In the genomic region with DNA sequence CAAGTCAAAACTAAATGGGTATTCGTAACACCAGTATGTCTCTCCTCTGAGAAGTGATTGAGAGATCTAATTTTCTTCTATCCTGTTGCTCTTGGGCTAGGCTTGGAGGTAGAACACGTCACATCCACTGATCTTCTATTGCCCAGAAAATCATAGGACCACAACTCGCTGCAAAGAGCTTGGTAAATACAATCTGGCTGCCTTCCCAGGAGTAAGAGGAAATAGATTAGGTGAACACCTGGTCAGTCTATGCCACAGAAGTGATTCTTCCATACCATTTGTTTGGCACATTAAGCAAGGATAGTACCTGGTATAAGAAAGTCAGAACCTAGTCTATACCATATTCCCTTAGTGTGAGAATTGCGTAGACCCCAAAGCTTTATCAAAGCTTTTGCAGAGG, we compare ENCODE assay signal across 23 cellular contexts.
A peak's percentile ranks its signal among the peaks of the same experiment; 100 is the strongest.
DNase-seq lines count a peak whose midpoint lies in the region; FAIRE-seq and TF ChIP-seq lines count a peak whose summit lies in the region.
"Had no signal": no experiment of that assay in that cellular context is flagged by ENCODE, and none has a peak within 500 bp of the region (broad histone marks: within the 10 kb centered on the region; RNA-seq: fewer than 3 reads in every experiment).

No MANE protein-coding gene starts in this region.

- peak; percentile 30 for FAIRE-seq in urothelium cell line (lab: Jason Lieb, UNC)

- no peak overlapping the region for H3K27ac ChIP-seq in substantia nigra (ENCODE audit: low read depth, low read length, poor library complexity, severe bottlenecking)
- H3K27ac ChIP-seq: BLaER1 treated with 17β-estradiol and CSF1 and Interleukin-3, amounts not matched to agents 10 nM and 100 nM; esophagus squamous epithelium; HL-60 had no signal

- H3K9me3 Mint-ChIP-seq in endothelial cell (ENCODE audit: unreplicated experiment), result no peaks in the 10 kb centered on the region
- H3K9me3 Mint-ChIP-seq: activated naive CD4-positive, alpha-beta T cell treated with anti-CD3 and anti-CD28 coated beads, Interleukin-2, amount 10 ng/mL, durations not matched to agents 7 days and 5 days had no signal

- peaks cover 2% of the 10 kb centered on the region for H3K27me3 Mint-ChIP-seq in endothelial cell (ENCODE audit: unreplicated experiment)
- H3K27me3 Mint-ChIP-seq: activated B cell treated with CpG ODN at 0.5 μM for 24 hours; activated CD8-positive, alpha-beta T cell treated with anti-CD3 and anti-CD28 coated beads for 36 hours; activated naive CD4-positive, alpha-beta T cell treated with anti-CD3 and anti-CD28 coated beads, Interleukin-2, amount 10 ng/mL, durations not matched to agents 7 days and 5 days; activated T-cell treated with anti-CD3 and anti-CD28 coated beads, Interleukin-2, amount 50 U/mL, for 24 hours had no signal

- H3K27ac Mint-ChIP-seq in endothelial cell (ENCODE audit: unreplicated experiment), result no peak overlapping the region
- H3K27ac Mint-ChIP-seq: activated B cell treated with CpG ODN at 0.5 μM for 24 hours; activated CD8-positive, alpha-beta T cell treated with anti-CD3 and anti-CD28 coated beads for 36 hours; activated naive CD4-positive, alpha-beta T cell treated with anti-CD3 and anti-CD28 coated beads, Interleukin-2, amount 10 ng/mL, durations not matched to agents 7 days and 5 days; activated T-cell treated with anti-CD3 and anti-CD28 coated beads, Interleukin-2, amount 50 U/mL, for 24 hours; IgD-negative memory B cell had no signal

- H3K4me3 Mint-ChIP-seq in endothelial cell (ENCODE audit: unreplicated experiment), result no peak overlapping the region
- H3K4me3 Mint-ChIP-seq: activated B cell treated with CpG ODN at 0.5 μM for 24 hours; activated CD8-positive, alpha-beta T cell treated with anti-CD3 and anti-CD28 coated beads for 36 hours; activated naive CD4-positive, alpha-beta T cell treated with anti-CD3 and anti-CD28 coated beads, Interleukin-2, amount 10 ng/mL, durations not matched to agents 7 days and 5 days; activated T-cell treated with anti-CD3 and anti-CD28 coated beads, Interleukin-2, amount 50 U/mL, for 24 hours had no signal

- no peaks in the 10 kb centered on the region for H3K4me1 Mint-ChIP-seq in endothelial cell (ENCODE audit: unreplicated experiment)
- H3K4me1 Mint-ChIP-seq: activated naive CD4-positive, alpha-beta T cell treated with anti-CD3 and anti-CD28 coated beads, Interleukin-2, amount 10 ng/mL, durations not matched to agents 7 days and 5 days had no signal

- no peak for TF ChIP-seq CTCF in endothelial cell (IDR thresholded peaks at IDR 0.05; ENCODE audit: unreplicated experiment)

- H3K36me3 Mint-ChIP-seq in endothelial cell (ENCODE audit: low read depth, unreplicated experiment), result no peaks in the 10 kb centered on the region
- H3K36me3 Mint-ChIP-seq: activated naive CD4-positive, alpha-beta T cell treated with anti-CD3 and anti-CD28 coated beads, Interleukin-2, amount 10 ng/mL, durations not matched to agents 7 days and 5 days; IgD-negative memory B cell had no signal

- DNase-seq in NCI-H748 (lab: John Stamatoyannopoulos, UW; ENCODE audit: unreplicated experiment), result peak; percentile 24
- no peak for DNase-seq in NCI-H748 treated with DMSO at 0.1 percent for 48 hours (lab: John Stamatoyannopoulos, UW)
- DNase-seq in NCI-H510A (lab: John Stamatoyannopoulos, UW), result peak; percentile 16
- DNase-seq in cerebellar cortex (ENCODE audit: low spot score), result peak; percentile 15
- DNase-seq in urothelium cell line (ENCODE audit: low spot score), result no peak
- DNase-seq in endothelial cell (ENCODE audit: low spot score), result no peak
- no peak for DNase-seq in UCSD-AML1 (lab: John Stamatoyannopoulos, UW; ENCODE audit: unreplicated experiment)
- no peak for DNase-seq in substantia nigra (lab: John Stamatoyannopoulos, UW)
- DNase-seq: activated B cell treated with CpG ODN at 0.5 μM for 24 hours; activated CD8-positive, alpha-beta T cell treated with anti-CD3 and anti-CD28 coated beads for 36 hours; activated naive CD4-positive, alpha-beta T cell treated with anti-CD3 and anti-CD28 coated beads, Interleukin-2, amount 10 ng/mL, durations not matched to agents 7 days and 5 days; activated T-cell treated with anti-CD3 and anti-CD28 coated beads, Interleukin-2, amount 50 U/mL, for 24 hours; anterior cingulate cortex; cerebellar nuclear complex; effector CD4-positive, alpha-beta T cell; esophagus squamous epithelium; left ventricle myocardium superior; NCI-H446 treated with DMSO at 0.1 percent for 48 hours; stimulated activated CD4-positive, alpha-beta T cell treated with anti-CD3 and anti-CD28 coated beads, Interleukin-4, amount 100 ng/mL, for 24 hours; T-helper 2 cell had no signal

Comparison
In these comparisons a context has a peak if more than half of its experiments do, and no peak if none do; other contexts are left out.
1. DNase-seq: peak in NCI-H748 (single experiment), NCI-H510A (single experiment) and cerebellar cortex (single experiment); none in NCI-H748 treated with DMSO at 0.1 percent for 48 hours (single experiment), urothelium cell line (single experiment), endothelial cell (single experiment), UCSD-AML1 (single experiment) and substantia nigra (0 of 49).